In the genomic region with DNA sequence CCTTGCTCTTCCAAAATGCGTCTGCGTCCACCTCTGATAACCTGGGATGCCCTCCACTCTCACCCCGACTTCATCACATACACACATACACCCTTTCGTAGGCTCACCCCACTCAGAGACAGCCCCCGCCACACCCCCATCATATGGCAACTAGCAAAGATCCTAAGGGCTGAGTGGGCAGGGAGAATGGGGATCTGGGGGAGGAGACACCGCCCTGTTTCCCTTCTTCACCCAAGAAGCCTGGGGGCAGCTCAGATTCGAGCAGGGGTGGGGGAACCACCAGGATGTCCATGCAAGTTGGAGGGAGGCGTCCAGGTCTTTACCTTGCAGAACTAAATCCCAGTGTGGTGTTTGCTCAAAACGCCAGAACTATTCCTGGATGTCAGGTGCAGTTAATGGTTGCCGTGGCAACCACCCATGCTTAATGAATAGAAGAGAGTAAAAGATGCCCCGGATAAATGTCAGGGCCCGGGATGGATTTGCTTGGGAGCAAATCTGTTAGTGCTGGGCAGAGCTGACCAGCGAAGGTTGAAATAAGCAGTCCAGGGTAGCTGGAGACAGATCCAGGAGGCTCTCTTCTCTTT, we compare ENCODE assay signal across 24 cellular contexts.
A peak's percentile ranks its signal among the peaks of the same experiment; 100 is the strongest.
DNase-seq lines count a peak whose midpoint lies in the region; ATAC-seq lines count a peak whose summit lies in the region.
"Had no signal": no experiment of that assay in that cellular context is flagged by ENCODE, and none has a peak within 500 bp of the region (broad histone marks: within the 10 kb centered on the region; RNA-seq: fewer than 3 reads in every experiment).

No MANE protein-coding gene starts in this region.

- peaks cover 3% of the 10 kb centered on the region; the same call in 1 of the 2 replicates for H3K27me3 ChIP-seq in HAP-1 (ENCODE audit: low read depth)
- H3K27me3 ChIP-seq: BLaER1, SJCRH30 had no signal

- ATAC-seq in GM18909 (IDR thresholded peaks at IDR 0.05; ENCODE audit: poor library complexity, unreplicated experiment), result no peak
- ATAC-seq: GM12878, Panc1 had no signal

- DNase-seq in NCI-H1105 (lab: John Stamatoyannopoulos, UW) (peak; percentile 2), NCI-H1105 treated with DMSO at 0.1 percent for 48 hours (lab: John Stamatoyannopoulos, UW) (no peak), NCI-H69 (lab: John Stamatoyannopoulos, UW) (peak; percentile 8), left kidney (ENCODE audit: low read depth, low spot score) (peak; percentile 8), HAP-1 (ENCODE audit: low spot score in 2 of 2) (no peak), NCI-H1436 treated with DMSO at 0.1 percent for 48 hours (lab: John Stamatoyannopoulos, UW) (no peak)
- DNase-seq: ACHN; CD4-positive, alpha-beta T cell; COR-L47; DMS 273 treated with DMSO at 0.1 percent for 48 hours; DMS79 treated with DMSO at 0.1 percent for 48 hours; MG63; NCI-H1694; NCI-H2081; NCI-H446 treated with DMSO at 0.1 percent for 48 hours; NCI-H526 treated with DMSO at 0.1 percent for 48 hours; SJCRH30; T-helper 1 cell had no signal

- H3K27ac ChIP-seq in temporal lobe (ENCODE audit: low read depth, low read length), result peak overlapping the region; percentile 22
- H3K27ac ChIP-seq: 22Rv1, BLaER1, SJCRH30 had no signal

- H3K4me1 ChIP-seq in HAP-1, result no peaks in the 10 kb centered on the region
- H3K4me1 ChIP-seq: BLaER1, SJCRH30 had no signal

- in situ Hi-C loops in HAP-1 (cut with MboI; ENCODE audit: low sequenced_read_pairs), result no loop called here

- no peaks in the 10 kb centered on the region for H3K9me3 ChIP-seq in HAP-1
- H3K9me3 ChIP-seq: BLaER1, MG63, SJCRH30 had no signal

- H3K36me3 ChIP-seq in HAP-1 (replicated peaks), result no peaks in the 10 kb centered on the region
- H3K36me3 ChIP-seq: BLaER1, MG63, SJCRH30 had no signal

- H3K4me3 ChIP-seq in HAP-1, result no peak overlapping the region
- H3K4me3 ChIP-seq: BLaER1, GM12878, MG63, SJCRH30 had no signal

Comparison
In these comparisons a context has a peak if more than half of its experiments do, and no peak if none do; other contexts are left out.
1. DNase-seq: peak in NCI-H1105 (single experiment), NCI-H69 (single experiment) and left kidney (single experiment); none in NCI-H1105 treated with DMSO at 0.1 percent for 48 hours (single experiment), HAP-1 (0 of 2) and NCI-H1436 treated with DMSO at 0.1 percent for 48 hours (single experiment).